Comparison of ENCODE assay signal across 8 cellular contexts in the genomic region with DNA sequence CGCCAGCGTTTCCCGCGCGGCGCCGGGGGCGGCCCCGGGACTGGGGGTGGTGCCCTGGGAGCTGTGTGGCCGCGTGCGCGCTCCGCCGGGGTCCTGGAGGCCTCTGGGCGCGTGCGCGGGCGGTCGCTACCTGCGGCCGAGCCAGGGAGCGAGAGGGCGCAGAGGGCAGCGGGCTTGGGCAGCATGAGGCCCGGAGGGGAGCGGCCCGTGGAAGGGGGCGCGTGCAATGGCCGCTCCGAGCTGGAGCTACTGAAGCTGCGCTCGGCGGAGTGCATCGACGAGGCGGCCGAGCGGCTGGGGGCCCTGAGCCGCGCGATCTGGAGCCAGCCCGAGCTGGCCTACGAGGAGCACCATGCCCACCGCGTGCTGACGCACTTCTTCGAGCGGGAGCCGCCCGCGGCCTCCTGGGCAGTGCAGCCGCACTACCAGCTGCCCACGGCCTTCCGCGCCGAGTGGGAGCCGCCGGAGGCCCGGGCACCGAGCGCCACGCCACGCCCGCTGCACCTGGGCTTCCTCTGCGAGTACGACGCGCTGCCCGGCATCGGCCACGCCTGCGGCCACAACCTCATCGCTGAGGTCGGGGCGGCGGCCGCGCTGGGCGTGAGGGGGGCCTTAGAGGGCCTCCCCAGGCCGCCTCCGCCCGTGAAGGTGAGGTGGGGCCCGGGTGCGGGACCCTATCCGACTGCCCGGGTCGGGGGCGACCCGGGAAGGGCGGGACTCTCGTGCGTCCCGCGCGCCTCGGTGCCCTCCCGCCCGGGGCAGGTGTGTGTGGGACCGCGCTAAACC. TPM values are rescaled to one million over a fixed set of nuclear protein-coding genes. Genes with fewer than 3 reads are reported as not detected.
A peak's percentile ranks its signal among the peaks of the same experiment; 100 is the strongest.
DNase-seq lines count a peak whose midpoint lies in the region; ATAC-seq and TF ChIP-seq lines count a peak whose summit lies in the region.

A gene with protein sequence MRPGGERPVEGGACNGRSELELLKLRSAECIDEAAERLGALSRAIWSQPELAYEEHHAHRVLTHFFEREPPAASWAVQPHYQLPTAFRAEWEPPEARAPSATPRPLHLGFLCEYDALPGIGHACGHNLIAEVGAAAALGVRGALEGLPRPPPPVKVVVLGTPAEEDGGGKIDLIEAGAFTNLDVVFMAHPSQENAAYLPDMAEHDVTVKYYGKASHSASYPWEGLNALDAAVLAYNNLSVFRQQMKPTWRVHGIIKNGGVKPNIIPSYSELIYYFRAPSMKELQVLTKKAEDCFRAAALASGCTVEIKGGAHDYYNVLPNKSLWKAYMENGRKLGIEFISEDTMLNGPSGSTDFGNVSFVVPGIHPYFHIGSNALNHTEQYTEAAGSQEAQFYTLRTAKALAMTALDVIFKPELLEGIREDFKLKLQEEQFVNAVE (plus strand): TSS at position 94 of the 786 bp plus-strand sequence. CDS start 90 bp downstream, at position 184.

- H3K36me3 ChIP-seq in Caco-2 (ENCODE audit: control insufficient read depth, insufficient read depth, low read length): no peaks in the 10 kb centered on the region; the same call in 1 of the 2 replicates
- no peaks in the 10 kb centered on the region for H3K36me3 ChIP-seq in PC-3 (ENCODE audit: low read depth, low read length)
- no peaks in the 10 kb centered on the region for H3K36me3 ChIP-seq in fibroblast of lung (ENCODE audit: control insufficient read depth, insufficient read depth, low read length)
- H3K36me3 ChIP-seq in stomach: peaks cover 0 to 4% (median 0%) of the 10 kb centered on the region in 4 donors

- peak within 1 kb of the TSS; percentile 50 for H3K27ac ChIP-seq in PC-3 (ENCODE audit: low read length)
- peak within 1 kb of the TSS; percentile 54 for H3K27ac ChIP-seq in fibroblast of lung (ENCODE audit: insufficient read depth, low read length)
- peak within 1 kb of the TSS; percentile 87 to 93 (median 92) for H3K27ac ChIP-seq in stomach

- H3K79me2 ChIP-seq in PC-3 (ENCODE audit: low read length) (peaks cover 38% of the 10 kb centered on the region), fibroblast of lung (ENCODE audit: control insufficient read depth, insufficient read depth, low read length) (no peaks in the 10 kb centered on the region)

- H3K27me3 ChIP-seq in Caco-2 (replicated peaks; ENCODE audit: control insufficient read depth, insufficient read depth, low read length): no peaks in the 10 kb centered on the region
- no peaks in the 10 kb centered on the region for H3K27me3 ChIP-seq in PC-3 (ENCODE audit: low read length)
- no peaks in the 10 kb centered on the region for H3K27me3 ChIP-seq in fibroblast of lung (ENCODE audit: control insufficient read depth, insufficient read depth, low read length)
- no peaks in the 10 kb centered on the region for H3K27me3 ChIP-seq in stomach

- peaks cover 19% of the 10 kb centered on the region for H3K4me1 Mint-ChIP-seq in Caco-2 (ENCODE audit: low read depth, unreplicated experiment)
- H3K4me1 Mint-ChIP-seq in activated T-cell treated with anti-CD3 and anti-CD28 coated beads, Interleukin-2, amount 50 U/mL, for 72 hours (ENCODE audit: low read depth): peaks cover 40% of the 10 kb centered on the region
- peaks cover 16% of the 10 kb centered on the region for H3K4me1 Mint-ChIP-seq in neural crest cell

- TF ChIP-seq CTCF in Caco-2 (IDR thresholded peaks at IDR 0.05; ENCODE audit: insufficient read depth in 1 of 2, low read depth in 1 of 2, low read length in 1 of 2, severe bottlenecking in 1 of 2, unreplicated experiment in 1 of 2) (no peak), PC-3 (conservative IDR thresholded peaks at IDR 0.05; ENCODE audit: low read depth, low read length) (no peak), fibroblast of lung (conservative IDR thresholded peaks at IDR 0.05 in 1 of 2, IDR thresholded peaks at IDR 0.05 in 1 of 2; ENCODE audit: low read depth in 1 of 2, low read length in 2 of 2) (no peak), neural crest cell (conservative IDR thresholded peaks at IDR 0.05) (no peak), stomach (IDR thresholded peaks at IDR 0.05) (no peak)

- H3K9me3 Mint-ChIP-seq in Caco-2 (ENCODE audit: unreplicated experiment) (no peaks in the 10 kb centered on the region), neural crest cell (no peaks in the 10 kb centered on the region)
- no peaks in the 10 kb centered on the region for H3K9me3 Mint-ChIP-seq in activated T-cell treated with anti-CD3 and anti-CD28 coated beads, Interleukin-2, amount 50 U/mL, for 72 hours

- DNase-seq in Caco-2: peak; percentile 72 to 86
- DNase-seq in PC-3: peak; percentile 60
- peak; percentile 74 to 76 for DNase-seq in activated T-cell treated with anti-CD3 and anti-CD28 coated beads, Interleukin-2, amount 50 U/mL, for 72 hours
- peak; percentile 41 to 51 for DNase-seq in fibroblast of lung (ENCODE audit: low read depth in 2 of 2)
- peak; percentile 40 for DNase-seq in neural crest cell (ENCODE audit: low read depth, low spot score)
- peak; percentile 68 for DNase-seq in stomach

- H3K27me3 Mint-ChIP-seq in Caco-2 (ENCODE audit: insufficient read depth, unreplicated experiment) (no peaks in the 10 kb centered on the region), neural crest cell (ENCODE audit: low read depth) (peaks cover 13% of the 10 kb centered on the region)
- no peaks in the 10 kb centered on the region for H3K27me3 Mint-ChIP-seq in activated T-cell treated with anti-CD3 and anti-CD28 coated beads, Interleukin-2, amount 50 U/mL, for 72 hours (ENCODE audit: low read depth)

- H3K27ac Mint-ChIP-seq in Caco-2 (ENCODE audit: unreplicated experiment) (peak within 1 kb of the TSS; percentile 17), neural crest cell (ENCODE audit: unreplicated experiment) (peak within 1 kb of the TSS; percentile 3)
- H3K27ac Mint-ChIP-seq in activated T-cell treated with anti-CD3 and anti-CD28 coated beads, Interleukin-2, amount 50 U/mL, for 72 hours: peak within 1 kb of the TSS; percentile 99

- H3K4me1 ChIP-seq in Caco-2 (peaks cover 20% of the 10 kb centered on the region), PC-3 (ENCODE audit: insufficient read depth, low read length) (peaks cover 16% of the 10 kb centered on the region), fibroblast of lung (ENCODE audit: control insufficient read depth, extremely low read depth, insufficient read depth, low read length) (peaks cover 3% of the 10 kb centered on the region), stomach (peaks cover 0 to 47% (median 19%) of the 10 kb centered on the region in 4 donors)

- intact Hi-C loops in Caco-2 (cut with micrococcal nuclease; ENCODE audit: unreplicated experiment): no loop called here
- intact Hi-C loops in PC-3 (cut with micrococcal nuclease): no loop called here
- intact Hi-C loops in stomach (cut with DNase I; ENCODE audit: low total_unique reads): no loop called here

- H3K9me2 ChIP-seq in PC-3 (replicated peaks; ENCODE audit: low read length): no peaks in the 10 kb centered on the region

- peak within 1 kb of the TSS; percentile 79 for H3K4me3 Mint-ChIP-seq in Caco-2 (ENCODE audit: unreplicated experiment)
- peak within 1 kb of the TSS; percentile 96 to 100 for H3K4me3 Mint-ChIP-seq in activated T-cell treated with anti-CD3 and anti-CD28 coated beads, Interleukin-2, amount 50 U/mL, for 72 hours
- H3K4me3 Mint-ChIP-seq in neural crest cell: peak within 1 kb of the TSS; percentile 89

- H4K20me1 ChIP-seq in PC-3 (ENCODE audit: low read length) (no peaks in the 10 kb centered on the region), fibroblast of lung (ENCODE audit: control insufficient read depth, extremely low read depth, insufficient read depth, low read length) (no peaks in the 10 kb centered on the region)

- WGBS in stomach, 5 donors: 0% methylated on average over 4 to 103 of the region's 103 CpGs; no CpG with 5 or more reads in 1 of the 5 donors

- peak within 1 kb of the TSS; percentile 70 for H3K4me3 ChIP-seq in Caco-2 (ENCODE audit: low read depth, low read length)
- H3K4me3 ChIP-seq in PC-3 (ENCODE audit: low read length): peak within 1 kb of the TSS; percentile 87
- peak within 1 kb of the TSS; percentile 30 to 81 (median 66) for H3K4me3 ChIP-seq in fibroblast of lung (replicated peaks in 1 of 4; ENCODE audit: control extremely low read depth in 1 of 4, insufficient read depth in 1 of 4, low read depth in 3 of 4, low read length in 4 of 4)
- H3K4me3 ChIP-seq in stomach: peak within 1 kb of the TSS; percentile 75 to 89 (median 78)

- H3K9ac ChIP-seq in PC-3 (ENCODE audit: low read length) (peak within 1 kb of the TSS; percentile 81), fibroblast of lung (ENCODE audit: insufficient read depth, low read length) (peak within 1 kb of the TSS; percentile 67)

- no peak for TF ChIP-seq POLR2A in stomach (IDR thresholded peaks at IDR 0.05)

- ATAC-seq in GM19438 (IDR thresholded peaks at IDR 0.05; ENCODE audit: low read depth, unreplicated experiment) (peak; percentile 64), HG03558 (IDR thresholded peaks at IDR 0.05; ENCODE audit: extremely low read depth, unreplicated experiment) (peak; percentile 32), PC-3 (peak; percentile 81)
- ATAC-seq in activated T-cell treated with anti-CD3 and anti-CD28 coated beads, Interleukin-2, amount 50 U/mL, for 72 hours (replicated peaks in 1 of 2): peak; percentile 74 to 77

- H3K9me3 ChIP-seq in Caco-2 (no peaks in the 10 kb centered on the region), PC-3 (ENCODE audit: low read length) (no peaks in the 10 kb centered on the region), fibroblast of lung (ENCODE audit: control insufficient read depth, insufficient read depth, low read depth, low read length) (no peaks in the 10 kb centered on the region), stomach (no peaks in the 10 kb centered on the region)

- BruUV-seq in Caco-2 (replicated peaks; lab: Mats Ljungman, UMichigan) (no TSS peak), PC-3 (replicated peaks; lab: Mats Ljungman, UMichigan) (no TSS peak)

- H2AFZ ChIP-seq in PC-3 (ENCODE audit: low read length) (peak within 1 kb of the TSS; percentile 98), fibroblast of lung (ENCODE audit: low read length) (peak within 1 kb of the TSS; percentile 70)

- CTCF ChIA-PET in Caco-2 (lab: Charles Lee): interaction anchor here (0.6 kb wide), 1 partner anchor 92 kb away, joined by 4 read pairs; no protein-coding TSS in a partner anchor
- CTCF ChIA-PET in PC-3 (lab: Charles Lee): no interaction called here

- H3K4me2 ChIP-seq in PC-3 (ENCODE audit: low read length): peak within 1 kb of the TSS; percentile 99
- peak within 1 kb of the TSS; percentile 96 for H3K4me2 ChIP-seq in fibroblast of lung (ENCODE audit: extremely low read depth, insufficient read depth, low read length)

- no peaks in the 10 kb centered on the region for H3F3A ChIP-seq in PC-3 (ENCODE audit: low read length, unreplicated experiment)

- POLR2A ChIA-PET in Caco-2 (lab: Charles Lee): interaction anchor here (0.5 to 1.2 kb wide), 3 partner anchors 60 to 488 kb away, joined by 3 to 11 read pairs (median 3); a partner anchor contains a TSS
- POLR2A ChIA-PET in PC-3 (lab: Charles Lee; ENCODE audit: unreplicated experiment): interaction anchor here (0.5 kb wide), 1 partner anchor 66 kb away, joined by 3 read pairs; a partner anchor contains a TSS

- TF ChIP-seq EP300 in stomach (IDR thresholded peaks at IDR 0.05): no peak

- H3K36me3 Mint-ChIP-seq in Caco-2 (ENCODE audit: insufficient read depth, unreplicated experiment) (peaks cover 15% of the 10 kb centered on the region), neural crest cell (ENCODE audit: low read depth) (no peaks in the 10 kb centered on the region)
- H3K36me3 Mint-ChIP-seq in activated T-cell treated with anti-CD3 and anti-CD28 coated beads, Interleukin-2, amount 50 U/mL, for 72 hours (ENCODE audit: insufficient read depth in 2 of 2): peaks cover 7 to 11% of the 10 kb centered on the region in 2 donors

RNA-seq across cellular contexts. Expression of the gene that starts here (rescaled TPM):
- 26.8 and 27.9 TPM in 2 replicates for total RNA-seq in Caco-2 (2022)
- 17.3 and 21.0 TPM in 2 replicates for total RNA-seq in PC-3 (2014; rRNA removed)
- total RNA-seq in activated T-cell treated with anti-CD3 and anti-CD28 coated beads, Interleukin-2, amount 50 U/mL, for 72 hours: 10 to 100 TPM; 11.6 to 17.6 TPM
- 9.0 and 10.1 TPM in 2 replicates for total RNA-seq in fibroblast of lung
- polyA plus RNA-seq in fibroblast of lung: 3.9 and 6.0 TPM in 2 replicates
- 2.2 and 3.9 TPM in 2 replicates for polyA plus RNA-seq in fibroblast of lung (2012)
- polyA minus RNA-seq in fibroblast of lung (ENCODE audit: low replicate concordance): 1.6 and 2.7 TPM in 2 replicates
- 16.1 and 16.5 TPM in 2 replicates for total RNA-seq in neural crest cell
- total RNA-seq in stomach: 10 to 100 TPM in 3 of 5 donors, 1 to 10 TPM in 2; 1.2 to 22.4 (median 11.6) TPM
- 1 to 10 TPM; 4.6 to 6.5 (median 4.7) TPM for polyA plus RNA-seq in stomach

Comparison
In these comparisons a context has a peak if more than half of its experiments do, and no peak if none do; other contexts are left out.
1. Peak in every context shown above with its lines: DNase-seq, ATAC-seq, H3K4me3 ChIP-seq and H3K27ac ChIP-seq.
2. H3K27ac Mint-ChIP-seq: peak in every context shown above with its lines; median percentile 99 in activated T-cell treated with anti-CD3 and anti-CD28 coated beads, Interleukin-2, amount 50 U/mL, for 72 hours; 17 in Caco-2; 3 in neural crest cell.